Comparison of ENCODE assay signal across 30 cellular contexts in the genomic region with DNA sequence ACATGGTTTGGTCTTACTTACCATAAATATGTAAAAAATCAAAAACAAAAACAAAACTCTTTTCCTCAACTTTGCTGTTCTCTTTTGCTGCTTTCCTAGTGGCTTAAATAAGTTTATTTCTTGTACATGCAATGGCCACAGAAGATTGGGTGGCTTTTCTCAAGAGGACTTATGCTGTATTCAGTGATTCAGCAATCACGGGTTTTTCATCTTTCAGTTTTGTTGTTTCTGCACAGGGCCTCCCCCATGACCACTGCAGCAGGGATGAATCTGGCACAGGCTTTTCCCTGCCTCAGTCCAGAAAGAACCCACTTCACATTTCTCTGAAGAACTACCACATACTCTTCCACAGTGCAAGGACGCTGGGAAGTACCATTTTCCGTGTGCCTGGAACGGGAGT.
DNase-seq lines count a peak whose midpoint lies in the region; ATAC-seq and TF ChIP-seq lines count a peak whose summit lies in the region.
"Had no signal": no experiment of that assay in that cellular context is flagged by ENCODE, and none has a peak within 500 bp of the region (broad histone marks: within the 10 kb centered on the region; RNA-seq: fewer than 3 reads in every experiment).

No MANE protein-coding gene starts in this region.

- H3K27ac Mint-ChIP-seq in activated CD8-positive, alpha-beta memory T cell treated with anti-CD3 and anti-CD28 coated beads, Interleukin-2, amount 10 ng/mL, durations not matched to agents 7 days and 5 days: no peak overlapping the region
- H3K27ac Mint-ChIP-seq: activated CD4-positive, alpha-beta memory T cell treated with anti-CD3 and anti-CD28 coated beads, Interleukin-2, amount 10 ng/mL, durations not matched to agents 7 days and 5 days; activated naive CD8-positive, alpha-beta T cell; CD8-positive, alpha-beta memory T cell had no signal

- H3K27me3 Mint-ChIP-seq in activated CD8-positive, alpha-beta memory T cell treated with anti-CD3 and anti-CD28 coated beads, Interleukin-2, amount 10 ng/mL, durations not matched to agents 7 days and 5 days: no peaks in the 10 kb centered on the region
- H3K27me3 Mint-ChIP-seq: activated naive CD8-positive, alpha-beta T cell; central memory CD8-positive, alpha-beta T cell had no signal

- no peaks in the 10 kb centered on the region for H3K9me3 ChIP-seq in gastrocnemius medialis
- H3K9me3 ChIP-seq: ascending aorta, neutrophil, prostate gland, upper lobe of right lung had no signal

- in situ Hi-C loops in SK-MEL-5 (cut with HindIII; ENCODE audit: low pct_unique_long_range_greater_than_20kb, low sequenced_read_pairs) (loop anchor here (25.0 kb wide), 1 partner anchor 366 kb away; a partner anchor contains a TSS), gastrocnemius medialis (cut with MboI; ENCODE audit: low sequenced_read_pairs in 4 of 4) (no loop called here)

- H3K27me3 ChIP-seq in gastrocnemius medialis: no peaks in the 10 kb centered on the region
- H3K27me3 ChIP-seq: ascending aorta, BE2C, dorsolateral prefrontal cortex, neutrophil, upper lobe of right lung had no signal

- no peaks in the 10 kb centered on the region for H3K9me3 Mint-ChIP-seq in activated CD8-positive, alpha-beta memory T cell treated with anti-CD3 and anti-CD28 coated beads, Interleukin-2, amount 10 ng/mL, durations not matched to agents 7 days and 5 days (ENCODE audit: low read depth)

- peak; percentile 17 for DNase-seq in GM20000 (ENCODE audit: low spot score)
- peak; percentile 11 for DNase-seq in SK-MEL-5 (ENCODE audit: low read depth, low spot score)
- DNase-seq in foreskin melanocyte: peak; percentile 76
- DNase-seq in gastrocnemius medialis: no peak
- no peak for DNase-seq in DMS114 treated with DMSO at 0.1 percent for 48 hours (lab: John Stamatoyannopoulos, UW; ENCODE audit: unreplicated experiment)
- DNase-seq in activated CD8-positive, alpha-beta memory T cell treated with anti-CD3 and anti-CD28 coated beads, Interleukin-2, amount 10 ng/mL, durations not matched to agents 7 days and 5 days: no peak
- DNase-seq in activated T-cell treated with anti-CD3 and anti-CD28 coated beads, Interleukin-2, amount 50 U/mL, for 1 hour: no peak
- DNase-seq: ACHN; activated CD4-positive, alpha-beta memory T cell treated with anti-CD3 and anti-CD28 coated beads, Interleukin-2, amount 10 ng/mL, durations not matched to agents 7 days and 5 days; activated effector memory CD4-positive, alpha-beta T cell treated with Interleukin-2 at 50 U/mL for 16 hours; BE2C; CD8-positive, alpha-beta memory T cell; HCEC 1CT; KBM-7; kidney glomerular epithelial cell; MM.1S; NCI-H1417; NCI-H2029 treated with DMSO at 0.1 percent for 48 hours; NCI-H526 treated with DMSO at 0.1 percent for 48 hours; stimulated activated CD4-positive, alpha-beta T cell treated with anti-CD3 and anti-CD28 coated beads, Interleukin-2, amount 100 ng/mL, for 24 hours; upper lobe of right lung had no signal

- H3K4me3 Mint-ChIP-seq in activated CD8-positive, alpha-beta memory T cell treated with anti-CD3 and anti-CD28 coated beads, Interleukin-2, amount 10 ng/mL, durations not matched to agents 7 days and 5 days: no peak overlapping the region
- H3K4me3 Mint-ChIP-seq: activated CD4-positive, alpha-beta memory T cell treated with anti-CD3 and anti-CD28 coated beads, Interleukin-2, amount 10 ng/mL, durations not matched to agents 7 days and 5 days; activated naive CD8-positive, alpha-beta T cell; CD8-positive, alpha-beta memory T cell; central memory CD8-positive, alpha-beta T cell had no signal

- no peak for TF ChIP-seq CTCF in GM20000 (IDR thresholded peaks at IDR 0.05; ENCODE audit: extremely low read depth, missing control alignments)
- no peak for TF ChIP-seq CTCF in gastrocnemius medialis (IDR thresholded peaks at IDR 0.05 in 4 of 5, conservative IDR thresholded peaks at IDR 0.05 in 1 of 5)

- TF ChIP-seq POLR2A in gastrocnemius medialis (IDR thresholded peaks at IDR 0.05): no peak

- ATAC-seq in gastrocnemius medialis (no peak), HG02852 (IDR thresholded peaks at IDR 0.05; ENCODE audit: unreplicated experiment) (no peak)
- no peak for ATAC-seq in activated CD8-positive, alpha-beta memory T cell treated with anti-CD3 and anti-CD28 coated beads, Interleukin-2, amount 10 ng/mL, durations not matched to agents 7 days and 5 days
- ATAC-seq: activated CD4-positive, CD25-positive, alpha-beta regulatory T cell treated with anti-CD3 and anti-CD28 coated beads, Interleukin-2, amount 50 U/mL, for 24 hours; upper lobe of right lung had no signal

- H3K27ac ChIP-seq in gastrocnemius medialis: peak overlapping the region; percentile 68 to 81 (median 77)
- H3K27ac ChIP-seq: neutrophil, prostate gland, SK-N-MC, upper lobe of right lung had no signal

- H3K4me3 ChIP-seq in gastrocnemius medialis: no peak overlapping the region
- H3K4me3 ChIP-seq: ascending aorta, dorsolateral prefrontal cortex, prostate gland, SK-N-MC, upper lobe of right lung had no signal

- no peaks in the 10 kb centered on the region for H3K4me1 Mint-ChIP-seq in activated CD8-positive, alpha-beta memory T cell treated with anti-CD3 and anti-CD28 coated beads, Interleukin-2, amount 10 ng/mL, durations not matched to agents 7 days and 5 days
- H3K4me1 Mint-ChIP-seq: activated CD4-positive, alpha-beta memory T cell treated with anti-CD3 and anti-CD28 coated beads, Interleukin-2, amount 10 ng/mL, durations not matched to agents 7 days and 5 days; CD8-positive, alpha-beta memory T cell; central memory CD8-positive, alpha-beta T cell had no signal

- H3K36me3 ChIP-seq in gastrocnemius medialis: no peaks in the 10 kb centered on the region
- H3K36me3 ChIP-seq: ascending aorta, BE2C, neutrophil, prostate gland, upper lobe of right lung had no signal

- intact Hi-C loops in gastrocnemius medialis (cut with DNase I; ENCODE audit: low total_unique reads): no loop called here

- peaks cover 6% of the 10 kb centered on the region for H3K36me3 Mint-ChIP-seq in activated CD8-positive, alpha-beta memory T cell treated with anti-CD3 and anti-CD28 coated beads, Interleukin-2, amount 10 ng/mL, durations not matched to agents 7 days and 5 days

- peaks cover 21 to 33% of the 10 kb centered on the region in 2 donors for H3K4me1 ChIP-seq in gastrocnemius medialis
- H3K4me1 ChIP-seq: prostate gland, upper lobe of right lung had no signal

- CTCF ChIA-PET in activated CD8-positive, alpha-beta memory T cell treated with anti-CD3 and anti-CD28 coated beads, Interleukin-2, amount 10 ng/mL, durations not matched to agents 7 days and 5 days (lab: Charles Lee): no interaction called here

Comparison
In these comparisons a context has a peak if more than half of its experiments do, and no peak if none do; other contexts are left out.
1. DNase-seq: peak in GM20000 (single experiment), SK-MEL-5 (single experiment) and foreskin melanocyte (single experiment); none in gastrocnemius medialis (0 of 2), DMS114 treated with DMSO at 0.1 percent for 48 hours (single experiment), activated CD8-positive, alpha-beta memory T cell treated with anti-CD3 and anti-CD28 coated beads, Interleukin-2, amount 10 ng/mL, durations not matched to agents 7 days and 5 days (single experiment) and activated T-cell treated with anti-CD3 and anti-CD28 coated beads, Interleukin-2, amount 50 U/mL, for 1 hour (single experiment).